ENCODE assay signal across 1 cellular context in genomic region chr19:10961073-10961762, GRCh38.
TF ChIP-seq lines count a peak whose summit lies in the region.

No MANE protein-coding gene starts in this region.

TF ChIP-seq in H1, 55 proteins besides CTCF, POLR2A, EP300 and RAD21:
- no peak for TF ChIP-seq SIRT6 (IDR thresholded peaks at IDR 0.05; ENCODE audit: low read length)
- peak; percentile 53 for TF ChIP-seq PHF8 (conservative IDR thresholded peaks at IDR 0.05; ENCODE audit: low read depth, low read length)
- TF ChIP-seq EGR1 (IDR thresholded peaks at IDR 0.05; ENCODE audit: borderline replicate concordance, low read depth, low read length), result no peak
- TF ChIP-seq CHD2 (IDR thresholded peaks at IDR 0.05; ENCODE audit: low read length), result no peak
- no peak for TF ChIP-seq SIX5 (IDR thresholded peaks at IDR 0.05; ENCODE audit: low read depth, low read length)
- 0 out of 4 replicates have a peak, but pooled peaks of 1 of the 2 experiments have one; percentile 6 for TF ChIP-seq SIN3A (conservative IDR thresholded peaks at IDR 0.05 in 1 of 2, IDR thresholded peaks at IDR 0.05 in 1 of 2; ENCODE audit: low read depth in 1 of 2, low read length in 2 of 2)
- peak; percentile 56 for TF ChIP-seq ASH2L (IDR thresholded peaks at IDR 0.05; ENCODE audit: low read length)
- TF ChIP-seq RXRA (IDR thresholded peaks at IDR 0.05; ENCODE audit: insufficient read depth, low read depth, low read length), result no peak
- peak; percentile 12; the same call in 1 of the 2 replicates for TF ChIP-seq TAF1 (IDR thresholded peaks at IDR 0.05; ENCODE audit: low read depth, low read length)
- TF ChIP-seq HDAC6 (IDR thresholded peaks at IDR 0.05; ENCODE audit: low read depth, low read length), result no peak
- TF ChIP-seq KDM1A (IDR thresholded peaks at IDR 0.05; ENCODE audit: borderline replicate concordance, low read length), result no peak
- TF ChIP-seq SAP30 (IDR thresholded peaks at IDR 0.05; ENCODE audit: insufficient read depth, insufficient replicate concordance, low read length), result peak; percentile 36
- TF ChIP-seq TBP (IDR thresholded peaks at IDR 0.05; ENCODE audit: low read depth, low read length), result peak; percentile 30; the same call in 1 of the 2 replicates
- TF ChIP-seq RNF2 (IDR thresholded peaks at IDR 0.05; ENCODE audit: borderline replicate concordance, low read depth, low read length, missing control alignments, poor library complexity, severe bottlenecking), result no peak
- TF ChIP-seq BACH1 (IDR thresholded peaks at IDR 0.05; ENCODE audit: low read length), result peak; percentile 53
